ENCODE assay signal across 8 cellular contexts in the genomic region with DNA sequence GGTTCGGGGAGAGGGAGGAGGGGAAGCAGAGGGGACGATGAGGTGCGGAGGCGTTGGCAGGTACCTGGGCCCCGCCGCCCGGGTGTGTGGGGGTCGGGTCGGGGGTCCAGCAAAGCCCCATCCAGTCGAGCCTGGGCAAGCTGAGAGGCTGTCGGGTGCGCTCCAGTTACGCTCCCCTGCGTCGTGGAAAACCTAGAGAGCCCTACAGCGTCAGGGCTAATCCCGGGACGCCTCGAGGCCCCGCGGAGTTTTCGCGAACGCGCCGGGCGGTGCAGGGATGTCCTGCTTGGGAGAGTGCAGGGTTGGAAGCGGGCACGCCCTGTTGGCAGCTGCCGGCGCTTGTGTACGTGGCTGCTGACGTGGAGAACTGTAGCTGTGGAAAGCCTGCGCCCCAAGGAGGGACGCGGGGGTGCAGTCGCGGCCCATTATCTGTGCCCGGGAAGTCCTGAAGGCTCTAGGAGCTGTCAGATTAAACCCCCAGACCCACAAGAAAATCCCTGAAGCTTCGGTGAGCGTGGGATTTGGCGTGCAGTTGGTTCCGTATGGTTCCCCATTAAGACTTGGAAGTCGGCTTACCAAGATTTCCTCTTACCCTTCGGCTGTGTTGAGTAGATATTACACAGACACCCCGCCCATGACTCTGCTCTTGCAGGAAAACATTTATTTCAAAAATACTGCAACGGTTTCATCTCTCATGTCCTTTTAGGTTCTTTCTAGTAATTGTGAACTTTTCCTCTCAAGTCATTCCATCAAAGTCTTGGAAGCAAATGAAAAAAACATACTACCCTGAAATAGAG. TPM values are rescaled to one million over a fixed set of nuclear protein-coding genes. Genes with fewer than 3 reads are reported as not detected.
DNase-seq lines count a peak whose midpoint lies in the region; ATAC-seq and TF ChIP-seq lines count a peak whose summit lies in the region.

No MANE protein-coding gene starts in this region.

- H3K4me1 ChIP-seq in cardiac muscle cell (ENCODE audit: low read depth) (peaks cover 36% of the 10 kb centered on the region), upper lobe of right lung (peaks cover 49% of the 10 kb centered on the region)

- peak overlapping the region; percentile 81 for H3K4me3 Mint-ChIP-seq in activated naive CD8-positive, alpha-beta T cell treated with anti-CD3 and anti-CD28 coated beads for 36 hours

- TF ChIP-seq CTCF in cardiac muscle cell (IDR thresholded peaks at IDR 0.05; ENCODE audit: low read depth, low read length) (no peak), upper lobe of right lung (IDR thresholded peaks at IDR 0.05) (peak; percentile 20)

- peaks cover 4% of the 10 kb centered on the region for H3K36me3 Mint-ChIP-seq in activated naive CD8-positive, alpha-beta T cell treated with anti-CD3 and anti-CD28 coated beads for 36 hours

- no peaks in the 10 kb centered on the region for H3K9me3 Mint-ChIP-seq in activated naive CD8-positive, alpha-beta T cell treated with anti-CD3 and anti-CD28 coated beads for 36 hours

- H3K27ac ChIP-seq in SK-N-MC (peak overlapping the region; percentile 96), cardiac muscle cell (peak overlapping the region; percentile 94), upper lobe of right lung (peak overlapping the region; percentile 99)

- H3K9me3 ChIP-seq in SK-N-MC (ENCODE audit: low read depth, low read length) (no peaks in the 10 kb centered on the region), cardiac muscle cell (ENCODE audit: low read depth) (no peaks in the 10 kb centered on the region), upper lobe of right lung (no peaks in the 10 kb centered on the region)

- H3K27me3 ChIP-seq in cardiac muscle cell (no peaks in the 10 kb centered on the region), upper lobe of right lung (no peaks in the 10 kb centered on the region)

- H3K4me3 ChIP-seq in SK-N-MC (peak overlapping the region; percentile 94), cardiac muscle cell (peak overlapping the region; percentile 53), upper lobe of right lung (peak overlapping the region; percentile 74)

- peak; percentile 38 for ATAC-seq in GM21360 (IDR thresholded peaks at IDR 0.05; ENCODE audit: unreplicated experiment)
- peak; percentile 86 for ATAC-seq in upper lobe of right lung

- intact Hi-C loops in posterior cingulate gyrus (cut with DNase I): loop anchor here (1.0 to 5.0 kb wide), 2 partner anchors 12 to 257 kb away; a partner anchor contains a TSS
- intact Hi-C loops in upper lobe of right lung (cut with DNase I): no loop called here

- DNase-seq in DMS114 treated with DMSO at 0.1 percent for 48 hours (lab: John Stamatoyannopoulos, UW; ENCODE audit: unreplicated experiment): peak; percentile 79
- DNase-seq in HT1080 (ENCODE audit: low read depth): peak; percentile 87
- DNase-seq in SK-N-MC (ENCODE audit: low read depth, low spot score): no peak
- peak; percentile 78 for DNase-seq in activated naive CD8-positive, alpha-beta T cell treated with anti-CD3 and anti-CD28 coated beads for 36 hours
- DNase-seq in cardiac muscle cell (ENCODE audit: low read depth in 1 of 2, low spot score in 1 of 2): peak; percentile 78 to 98
- DNase-seq in posterior cingulate gyrus: peak; percentile 74 to 98 (median 88)
- peak; percentile 95 for DNase-seq in upper lobe of right lung

- peak overlapping the region; percentile 79 for H3K9ac ChIP-seq in SK-N-MC (ENCODE audit: insufficient read length)

- no peaks in the 10 kb centered on the region for H3K27me3 Mint-ChIP-seq in activated naive CD8-positive, alpha-beta T cell treated with anti-CD3 and anti-CD28 coated beads for 36 hours

- H3K36me3 ChIP-seq in SK-N-MC (ENCODE audit: insufficient read depth, low read length): no peaks in the 10 kb centered on the region
- H3K36me3 ChIP-seq in cardiac muscle cell: no peaks in the 10 kb centered on the region
- H3K36me3 ChIP-seq in upper lobe of right lung: no peaks in the 10 kb centered on the region

- peaks cover 42% of the 10 kb centered on the region for H3K4me1 Mint-ChIP-seq in activated naive CD8-positive, alpha-beta T cell treated with anti-CD3 and anti-CD28 coated beads for 36 hours

- H3K27ac Mint-ChIP-seq in activated naive CD8-positive, alpha-beta T cell treated with anti-CD3 and anti-CD28 coated beads for 36 hours: peak overlapping the region; percentile 95

RNA-seq across cellular contexts. Expression of a gene that starts 11.3 kb away (rescaled TPM):
- total RNA-seq in HT1080 (2014; rRNA removed; shearing (Covaris generic)): 157 and 204 TPM in 2 replicates
- 129 and 174 TPM in 2 replicates for polyA plus RNA-seq in HT1080 (2015; cell fraction: cytosol; rRNA removed)
- 976 and 1,143 TPM in 2 replicates for polyA plus RNA-seq in HT1080 (2015; cell fraction: nucleus; rRNA removed)
- 100 to 1,000 TPM; 227 to 230 TPM for total RNA-seq in activated naive CD8-positive, alpha-beta T cell treated with anti-CD3 and anti-CD28 coated beads for 36 hours
- total RNA-seq in cardiac muscle cell (169 and 201 TPM in 2 replicates), upper lobe of right lung (343 TPM)
- polyA plus RNA-seq in cardiac muscle cell: 78.3 and 101 TPM in 2 replicates
